8 cellular contexts compared by ENCODE assay signal in genomic region chr14:101962503-101962874, GRCh38. TPM values are rescaled to one million over a fixed set of nuclear protein-coding genes. Genes with fewer than 3 reads are reported as not detected.
DNase-seq lines count a peak whose midpoint lies in the region; ATAC-seq and TF ChIP-seq lines count a peak whose summit lies in the region.

No MANE protein-coding gene starts in this region.

- DNase-seq in DMS53 treated with DMSO at 0.1 percent for 48 hours (lab: John Stamatoyannopoulos, UW; ENCODE audit: unreplicated experiment): peak; percentile 65
- DNase-seq in NCI-H345 (lab: John Stamatoyannopoulos, UW): peak; percentile 94
- DNase-seq in colonic mucosa: peak; percentile 59
- peak; percentile 84 for DNase-seq in non-pigmented ciliary epithelial cell (ENCODE audit: low read depth)
- no peak for DNase-seq in NK-92 (lab: John Stamatoyannopoulos, UW; ENCODE audit: unreplicated experiment)
- DNase-seq in stimulated activated CD8-positive, alpha-beta memory T cell treated with anti-CD3 and anti-CD28 coated beads, Interleukin-4, amount 100 ng/mL, for 48 hours: no peak
- no peak for DNase-seq in activated CD4-positive, alpha-beta T cell treated with anti-CD3 and anti-CD28 coated beads, Interleukin-2, amount 10 ng/mL, durations not matched to agents 7 days and 5 days

- H3K9me3 Mint-ChIP-seq in activated CD4-positive, alpha-beta T cell treated with anti-CD3 and anti-CD28 coated beads, Interleukin-2, amount 10 ng/mL, durations not matched to agents 7 days and 5 days: no peaks in the 10 kb centered on the region

- H3K9ac ChIP-seq in colonic mucosa (ENCODE audit: low read depth in 2 of 2, low read length in 2 of 2): no peak overlapping the region

- H3K4me3 Mint-ChIP-seq in activated CD4-positive, alpha-beta T cell treated with anti-CD3 and anti-CD28 coated beads, Interleukin-2, amount 10 ng/mL, durations not matched to agents 7 days and 5 days: no peak overlapping the region

- no peak for ATAC-seq in HG03442 (IDR thresholded peaks at IDR 0.05; ENCODE audit: unreplicated experiment)

- intact Hi-C loops in colonic mucosa (cut with DNase I): loop anchor here (5.0 to 10.0 kb wide), 2 partner anchors 130 to 352 kb away; partner anchors contain the start of gene ZNF839

- H3K4me1 Mint-ChIP-seq in activated CD4-positive, alpha-beta T cell treated with anti-CD3 and anti-CD28 coated beads, Interleukin-2, amount 10 ng/mL, durations not matched to agents 7 days and 5 days: peaks cover 38% of the 10 kb centered on the region

- no peaks in the 10 kb centered on the region for H3K36me3 ChIP-seq in colonic mucosa

- no peak overlapping the region for H3K4me3 ChIP-seq in colonic mucosa

- POLR2A ChIA-PET in activated CD4-positive, alpha-beta T cell treated with anti-CD3 and anti-CD28 coated beads, Interleukin-2, amount 10 ng/mL, durations not matched to agents 7 days and 5 days (lab: Charles Lee): no interaction called here

- H3K27me3 ChIP-seq in colonic mucosa: no peaks in the 10 kb centered on the region

- no peaks in the 10 kb centered on the region for H3K9me3 ChIP-seq in colonic mucosa

- H3K27ac ChIP-seq in colonic mucosa: no peak overlapping the region

- TF ChIP-seq CTCF in colonic mucosa (IDR thresholded peaks at IDR 0.05): no peak

- H3K4me1 ChIP-seq in colonic mucosa: peaks cover 4% of the 10 kb centered on the region

- H3K27me3 Mint-ChIP-seq in activated CD4-positive, alpha-beta T cell treated with anti-CD3 and anti-CD28 coated beads, Interleukin-2, amount 10 ng/mL, durations not matched to agents 7 days and 5 days: no peaks in the 10 kb centered on the region

- peaks cover 2% of the 10 kb centered on the region for H3K36me3 Mint-ChIP-seq in activated CD4-positive, alpha-beta T cell treated with anti-CD3 and anti-CD28 coated beads, Interleukin-2, amount 10 ng/mL, durations not matched to agents 7 days and 5 days (ENCODE audit: low read depth)

- no peak overlapping the region for H3K27ac Mint-ChIP-seq in activated CD4-positive, alpha-beta T cell treated with anti-CD3 and anti-CD28 coated beads, Interleukin-2, amount 10 ng/mL, durations not matched to agents 7 days and 5 days

- CTCF ChIA-PET in activated CD4-positive, alpha-beta T cell treated with anti-CD3 and anti-CD28 coated beads, Interleukin-2, amount 10 ng/mL, durations not matched to agents 7 days and 5 days (lab: Charles Lee): interaction anchor here (1.2 to 2.1 kb wide), 2 partner anchors 353 to 355 kb away, joined by 3 to 9 read pairs; no protein-coding TSS in a partner anchor

RNA-seq across cellular contexts. Expression of gene DYNC1H1, which starts 1.9 kb away (rescaled TPM):
- total RNA-seq in colonic mucosa: 100 to 1,000 TPM; 345 to 359 TPM
- 100 to 1,000 TPM; 262 to 264 TPM for total RNA-seq in activated CD4-positive, alpha-beta T cell treated with anti-CD3 and anti-CD28 coated beads, Interleukin-2, amount 10 ng/mL, durations not matched to agents 7 days and 5 days

Comparison
In these comparisons a context has a peak if more than half of its experiments do, and no peak if none do; other contexts are left out.
1. DNase-seq: peak in DMS53 treated with DMSO at 0.1 percent for 48 hours (single experiment), NCI-H345 (single experiment), colonic mucosa (single experiment) and non-pigmented ciliary epithelial cell (single experiment); none in NK-92 (single experiment), stimulated activated CD8-positive, alpha-beta memory T cell treated with anti-CD3 and anti-CD28 coated beads, Interleukin-4, amount 100 ng/mL, for 48 hours (single experiment) and activated CD4-positive, alpha-beta T cell treated with anti-CD3 and anti-CD28 coated beads, Interleukin-2, amount 10 ng/mL, durations not matched to agents 7 days and 5 days (single experiment).